30 cellular contexts compared by ENCODE assay signal in the genomic region with DNA sequence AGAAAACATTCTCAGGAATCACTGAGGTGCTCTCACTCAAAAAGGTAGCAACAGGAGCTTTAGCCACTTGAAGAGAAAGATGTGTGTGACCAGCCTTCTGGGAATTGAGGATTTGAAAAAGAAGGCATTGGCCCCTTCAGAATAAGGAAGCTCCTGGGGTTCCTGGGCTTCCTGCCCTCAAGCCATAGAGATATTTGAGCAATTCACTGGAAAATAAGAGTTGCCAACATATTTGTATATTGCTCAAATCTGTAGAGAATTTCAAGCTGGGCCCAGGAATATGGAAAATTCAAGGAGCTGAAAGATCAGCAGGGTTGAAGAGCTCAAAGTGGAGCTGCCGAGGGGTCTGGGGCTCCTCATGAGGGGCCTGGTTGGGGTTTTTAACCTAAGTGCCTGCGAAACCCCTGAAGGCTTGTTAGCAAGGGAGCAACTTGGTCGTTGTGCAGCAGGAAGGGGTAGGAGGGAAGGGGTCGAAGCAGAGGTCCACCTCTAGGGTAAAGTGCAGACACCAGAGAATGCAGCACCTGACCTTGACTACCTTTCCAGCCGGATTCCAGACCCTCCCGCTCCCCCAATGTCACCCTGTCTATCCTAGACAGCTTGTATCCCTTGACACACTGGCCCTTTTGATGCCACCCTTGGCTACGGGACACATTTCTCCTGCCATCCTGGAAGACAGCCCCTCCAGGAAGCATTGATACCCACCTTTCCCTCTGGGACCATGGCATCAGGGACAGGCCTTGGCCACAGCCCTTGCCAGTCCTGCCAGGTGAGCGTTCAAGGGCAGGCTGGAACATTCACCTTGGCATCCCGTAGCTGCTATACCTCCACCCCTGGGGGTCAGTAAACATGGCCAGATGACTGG.
A peak's percentile ranks its signal among the peaks of the same experiment; 100 is the strongest.
DNase-seq lines count a peak whose midpoint lies in the region; ATAC-seq and FAIRE-seq lines count a peak whose summit lies in the region.
"Had no signal": no experiment of that assay in that cellular context is flagged by ENCODE, and none has a peak within 500 bp of the region (broad histone marks: within the 10 kb centered on the region; RNA-seq: fewer than 3 reads in every experiment).

No MANE protein-coding gene starts in this region.

- H3K36me3 Mint-ChIP-seq in dendritic cell treated with granulocyte-macrophage colony-stimulating factor and Interleukin-4, amounts not matched to agents 40 ng/mL and 50 ng/mL, for 4 days (ENCODE audit: low read depth): peaks cover 26% of the 10 kb centered on the region

- peak; percentile 20 for DNase-seq in H7
- DNase-seq in mesenchymal stem cell: no peak
- DNase-seq in sciatic nerve (ENCODE audit: low spot score): no peak
- DNase-seq in dermis blood vessel endothelial cell: no peak
- no peak for DNase-seq in frontal cortex (ENCODE audit: low spot score in 2 of 2)
- DNase-seq in cerebellar nuclear complex (lab: John Stamatoyannopoulos, UW): no peak
- DNase-seq: activated CD8-positive, alpha-beta memory T cell treated with anti-CD3 and anti-CD28 coated beads, Interleukin-2, amount 10 ng/mL, durations not matched to agents 7 days and 5 days; activated gamma-delta T cell; activated naive CD8-positive, alpha-beta T cell treated with anti-CD3 and anti-CD28 coated beads, Interleukin-2, amount 10 ng/mL, durations not matched to agents 7 days and 5 days; activated T-cell treated with anti-CD3 and anti-CD28 coated beads, Interleukin-2, amount 50 U/mL, for 4 hours; CD4-positive, CD25-positive, alpha-beta regulatory T cell; cortex of kidney; DND-41; NCI-H2029; NCI-H524 treated with DMSO at 0.1 percent for 48 hours; pancreas; PC-3; stimulated activated CD4-positive, alpha-beta T cell treated with anti-CD3 and anti-CD28 coated beads, Interleukin-12 subunit alpha, Interleukin-12 subunit beta, amount 100 ng/mL, for 4 hours; stimulated activated CD4-positive, alpha-beta T cell treated with anti-CD3 and anti-CD28 coated beads, Interleukin-2, amount 100 ng/mL, for 48 hours; stomach; thyroid gland had no signal

- H3K4me3 Mint-ChIP-seq in dendritic cell treated with granulocyte-macrophage colony-stimulating factor and Interleukin-4, amounts not matched to agents 40 ng/mL and 50 ng/mL, for 4 days: no peak overlapping the region
- H3K4me3 Mint-ChIP-seq: activated CD8-positive, alpha-beta memory T cell treated with anti-CD3 and anti-CD28 coated beads, Interleukin-2, amount 10 ng/mL, durations not matched to agents 7 days and 5 days; activated naive CD8-positive, alpha-beta T cell treated with anti-CD3 and anti-CD28 coated beads, Interleukin-2, amount 10 ng/mL, durations not matched to agents 7 days and 5 days; activated T-cell treated with anti-CD3 and anti-CD28 coated beads, Interleukin-2, amount 50 U/mL, for 4 hours; CD4-positive, CD25-positive, alpha-beta regulatory T cell; nephron; T-helper 1 cell treated with Interleukin-12 subunit alpha and Interleukin-12 subunit beta and Interleukin-4 antibody, amounts not matched to agents 30 μg/mL and 1 μg/mL, for 36 hours had no signal

- ATAC-seq in sciatic nerve: no peak
- ATAC-seq: activated CD8-positive, alpha-beta memory T cell treated with anti-CD3 and anti-CD28 coated beads, Interleukin-2, amount 10 ng/mL, durations not matched to agents 7 days and 5 days; activated T-cell treated with anti-CD3 and anti-CD28 coated beads, Interleukin-2, amount 50 U/mL, for 4 hours; esophagus mucosa; gastroesophageal sphincter; pancreas; PC-3; SK-N-SH treated with all-trans-retinoic acid at 6 μM for 48 hours had no signal

- H4K8ac ChIP-seq in mesenchymal stem cell (ENCODE audit: low read length): peak overlapping the region; percentile 48

- H3K4ac ChIP-seq in mesenchymal stem cell (ENCODE audit: low read depth in 1 of 2, low read length in 2 of 2): no peak overlapping the region

- WGBS in mesenchymal stem cell: 93% methylated on average over 9 of the region's 9 CpGs

- no peaks in the 10 kb centered on the region for H3K9me3 Mint-ChIP-seq in dendritic cell treated with granulocyte-macrophage colony-stimulating factor and Interleukin-4, amounts not matched to agents 40 ng/mL and 50 ng/mL, for 4 days
- H3K9me3 Mint-ChIP-seq: activated naive CD8-positive, alpha-beta T cell treated with anti-CD3 and anti-CD28 coated beads, Interleukin-2, amount 10 ng/mL, durations not matched to agents 7 days and 5 days; activated T-cell treated with anti-CD3 and anti-CD28 coated beads, Interleukin-2, amount 50 U/mL, for 4 hours; CD4-positive, CD25-positive, alpha-beta regulatory T cell; nephron; T-helper 1 cell treated with Interleukin-12 subunit alpha and Interleukin-12 subunit beta and Interleukin-4 antibody, amounts not matched to agents 30 μg/mL and 1 μg/mL, for 36 hours had no signal

- no peak for FAIRE-seq in frontal cortex (lab: Jason Lieb, UNC)
- FAIRE-seq: D721Med, pancreas had no signal

- H2AFZ ChIP-seq in mesenchymal stem cell (ENCODE audit: low read depth, low read length): no peak overlapping the region

- no peak overlapping the region for H2BK15ac ChIP-seq in mesenchymal stem cell (ENCODE audit: low read depth, poor library complexity, severe bottlenecking)

- H3K36me3 ChIP-seq in H7 (replicated peaks; ENCODE audit: control insufficient read depth, insufficient read depth, low read length) (no peaks in the 10 kb centered on the region), mesenchymal stem cell (ENCODE audit: control insufficient read depth in 1 of 2, insufficient read depth in 2 of 2, low read depth in 1 of 2, low read length in 2 of 2) (peaks cover 20 to 40% of the 10 kb centered on the region in 2 experiments)
- H3K36me3 ChIP-seq: thyroid gland had no signal

- H2AK5ac ChIP-seq in mesenchymal stem cell (ENCODE audit: low read length, severe bottlenecking): no peak overlapping the region

- H3K9me3 ChIP-seq in mesenchymal stem cell (ENCODE audit: control insufficient read depth, low read length): no peaks in the 10 kb centered on the region
- H3K9me3 ChIP-seq: ascending aorta, gastroesophageal sphincter, pancreas, stomach, thyroid gland had no signal

- no peak overlapping the region for H3K4me2 ChIP-seq in mesenchymal stem cell (ENCODE audit: low read length, poor library complexity, severe bottlenecking)

- H3K4me1 ChIP-seq in mesenchymal stem cell (ENCODE audit: control insufficient read depth, insufficient read depth, low read depth, low read length): peaks cover 10% of the 10 kb centered on the region

- H2BK5ac ChIP-seq in mesenchymal stem cell (ENCODE audit: low read depth, low read length, poor library complexity, severe bottlenecking): no peak overlapping the region

- H4K91ac ChIP-seq in mesenchymal stem cell (ENCODE audit: low read length): no peak overlapping the region

- H3K18ac ChIP-seq in mesenchymal stem cell (ENCODE audit: low read depth in 1 of 2, low read length in 2 of 2): no peak overlapping the region

- H3K4me3 ChIP-seq in H7 (ENCODE audit: insufficient read depth, low read depth, low read length) (no peak overlapping the region), mesenchymal stem cell (ENCODE audit: insufficient read depth in 1 of 2, low read depth in 1 of 2, low read length in 2 of 2) (no peak overlapping the region)
- H3K4me3 ChIP-seq: ascending aorta, gastroesophageal sphincter, pancreas, stomach, thyroid gland had no signal

- intact Hi-C loops in dendritic cell treated with granulocyte-macrophage colony-stimulating factor and Interleukin-4, amounts not matched to agents 40 ng/mL and 50 ng/mL, for 4 days (cut with micrococcal nuclease): no loop called here
- intact Hi-C loops in sciatic nerve (cut with DNase I): no loop called here

- H3K27ac Mint-ChIP-seq in dendritic cell treated with granulocyte-macrophage colony-stimulating factor and Interleukin-4, amounts not matched to agents 40 ng/mL and 50 ng/mL, for 4 days: peak overlapping the region; percentile 65
- H3K27ac Mint-ChIP-seq: activated CD8-positive, alpha-beta memory T cell treated with anti-CD3 and anti-CD28 coated beads, Interleukin-2, amount 10 ng/mL, durations not matched to agents 7 days and 5 days; activated naive CD8-positive, alpha-beta T cell treated with anti-CD3 and anti-CD28 coated beads, Interleukin-2, amount 10 ng/mL, durations not matched to agents 7 days and 5 days; nephron; T-helper 1 cell treated with Interleukin-12 subunit alpha and Interleukin-12 subunit beta and Interleukin-4 antibody, amounts not matched to agents 30 μg/mL and 1 μg/mL, for 36 hours had no signal

- no peaks in the 10 kb centered on the region for H3K27me3 Mint-ChIP-seq in dendritic cell treated with granulocyte-macrophage colony-stimulating factor and Interleukin-4, amounts not matched to agents 40 ng/mL and 50 ng/mL, for 4 days
- H3K27me3 Mint-ChIP-seq: activated CD8-positive, alpha-beta memory T cell treated with anti-CD3 and anti-CD28 coated beads, Interleukin-2, amount 10 ng/mL, durations not matched to agents 7 days and 5 days; activated naive CD8-positive, alpha-beta T cell treated with anti-CD3 and anti-CD28 coated beads, Interleukin-2, amount 10 ng/mL, durations not matched to agents 7 days and 5 days; CD4-positive, CD25-positive, alpha-beta regulatory T cell had no signal

- H3K79me1 ChIP-seq in mesenchymal stem cell (replicated peaks; ENCODE audit: low read length, poor library complexity, severe bottlenecking): peaks cover 5% of the 10 kb centered on the region

- peaks cover 64% of the 10 kb centered on the region for H3K4me1 Mint-ChIP-seq in dendritic cell treated with granulocyte-macrophage colony-stimulating factor and Interleukin-4, amounts not matched to agents 40 ng/mL and 50 ng/mL, for 4 days (ENCODE audit: low read depth)
- H3K4me1 Mint-ChIP-seq: activated CD8-positive, alpha-beta memory T cell treated with anti-CD3 and anti-CD28 coated beads, Interleukin-2, amount 10 ng/mL, durations not matched to agents 7 days and 5 days; activated naive CD8-positive, alpha-beta T cell treated with anti-CD3 and anti-CD28 coated beads, Interleukin-2, amount 10 ng/mL, durations not matched to agents 7 days and 5 days had no signal

- no peak overlapping the region for H2BK120ac ChIP-seq in mesenchymal stem cell (ENCODE audit: low read depth, low read length)

- no peak overlapping the region for H3K23ac ChIP-seq in mesenchymal stem cell (ENCODE audit: low read length in 2 of 2)

- no peak overlapping the region for H3K27ac ChIP-seq in mesenchymal stem cell (ENCODE audit: low read length, poor library complexity, severe bottlenecking)
- H3K27ac ChIP-seq: ascending aorta, gastroesophageal sphincter, HL-60, pancreas, stomach had no signal

- no peak overlapping the region for H3K9ac ChIP-seq in mesenchymal stem cell (ENCODE audit: low read length)

- H3K27me3 ChIP-seq in H7 (ENCODE audit: control insufficient read depth, insufficient read depth, low read length): no peaks in the 10 kb centered on the region
- H3K27me3 ChIP-seq in mesenchymal stem cell (ENCODE audit: control insufficient read depth in 1 of 2, insufficient read depth in 1 of 2, low read length in 2 of 2): no peaks in the 10 kb centered on the region
- H3K27me3 ChIP-seq: ascending aorta, gastroesophageal sphincter, pancreas, stomach, thyroid gland had no signal

- H2BK12ac ChIP-seq in mesenchymal stem cell (ENCODE audit: low read length in 2 of 2): no peak overlapping the region

- H3K14ac ChIP-seq in mesenchymal stem cell (ENCODE audit: low read length in 2 of 2): no peak overlapping the region
